17 cellular contexts compared by ENCODE assay signal in genomic region chr16:23917621-23918020, GRCh38.
DNase-seq lines count a peak whose midpoint lies in the region; ATAC-seq, FAIRE-seq and TF ChIP-seq lines count a peak whose summit lies in the region.
"Had no signal": no experiment of that assay in that cellular context is flagged by ENCODE, and none has a peak within 500 bp of the region (broad histone marks: within the 10 kb centered on the region; RNA-seq: fewer than 3 reads in every experiment).

No MANE protein-coding gene starts in this region.

- peaks cover 53% of the 10 kb centered on the region; the same call in 2 of the 3 replicates for H3K36me3 ChIP-seq in K562 (ENCODE audit: control insufficient read depth, insufficient read depth, low read length)
- H3K36me3 ChIP-seq: MG63 had no signal

- no peaks in the 10 kb centered on the region for H3K27me3 ChIP-seq in K562 (ENCODE audit: control insufficient read depth in 2 of 2, insufficient read depth in 2 of 2, low read length in 2 of 2)
- H3K27me3 ChIP-seq: MG63 had no signal

- POLR2A ChIA-PET in K562 (lab: Yijun Ruan, JAX): interaction anchor here (0.9 kb wide), 1 partner anchor 11 kb away, joined by 4 read pairs; no protein-coding TSS in a partner anchor

- CTCF ChIA-PET in K562 (lab: Yijun Ruan, JAX; ENCODE audit: low intra/inter-chr PET ratio): no interaction called here

- DNase-seq in GM13976 (ENCODE audit: low spot score): peak; percentile 31
- DNase-seq in GM19239 (ENCODE audit: insufficient read length, low spot score): peak; percentile 18
- no peak for DNase-seq in K562 (ENCODE audit: extremely low read depth in 1 of 4, low spot score in 3 of 4)
- no peak for DNase-seq in D341Med (ENCODE audit: low spot score)
- DNase-seq in NOMO-1 treated with DMSO at 0.1 percent for 48 hours (lab: John Stamatoyannopoulos, UW; ENCODE audit: unreplicated experiment): no peak
- no peak for DNase-seq in cerebellar cortex (ENCODE audit: low spot score)
- DNase-seq: activated naive CD8-positive, alpha-beta T cell treated with anti-CD3 and anti-CD28 coated beads, Interleukin-2, amount 10 ng/mL, durations not matched to agents 7 days and 5 days; endodermal cell; MG63; naive thymus-derived CD4-positive, alpha-beta T cell; NCI-H2029 treated with DMSO at 0.1 percent for 48 hours; NCI-H526; stimulated activated CD4-positive, alpha-beta T cell treated with anti-CD3 and anti-CD28 coated beads, Interleukin-12 subunit alpha, Interleukin-12 subunit beta, amount 100 ng/mL, for 4 hours had no signal

- H4K20me1 ChIP-seq in K562 (replicated peaks; ENCODE audit: control insufficient read depth, insufficient read depth, low read length): peaks cover 4% of the 10 kb centered on the region; the same call in 1 of the 2 replicates

- no peak overlapping the region for H3K4me2 ChIP-seq in K562 (ENCODE audit: insufficient read depth, low read length)

- ATAC-seq in HG03066 (IDR thresholded peaks at IDR 0.05; ENCODE audit: low read depth, unreplicated experiment) (peak; percentile 46), K562 (no peak)
- ATAC-seq: naive thymus-derived CD4-positive, alpha-beta T cell had no signal

- H3K9me1 ChIP-seq in K562 (ENCODE audit: control insufficient read depth, insufficient read depth, low read length): peaks cover 7% of the 10 kb centered on the region

- H3K9ac ChIP-seq in K562 (ENCODE audit: insufficient read depth in 1 of 2, low read depth in 2 of 2, low read length in 2 of 2): peak overlapping the region in 1 of 2 experiments; percentile 57; a peak in 1 of 4 replicates

- TF ChIP-seq POLR2A in K562 (conservative IDR thresholded peaks at IDR 0.05): 0 out of 2 replicates have a peak, but pooled peaks have one; percentile 25

- no peak overlapping the region for H3K4me3 ChIP-seq in K562
- H3K4me3 ChIP-seq: MG63, SK-N-MC had no signal

- no TSS peak for BruUV-seq in K562 (replicated peaks; lab: Mats Ljungman, UMichigan)

- peaks cover 99% of the 10 kb centered on the region for H3K79me2 ChIP-seq in K562 (ENCODE audit: control insufficient read depth, insufficient read depth, low read length)

- peaks cover 0 to 3% of the 10 kb centered on the region in 2 experiments; a peak in 3 of 5 replicates for H3K4me1 ChIP-seq in K562 (replicated peaks in 1 of 2; ENCODE audit: control insufficient read depth in 2 of 2, insufficient read depth in 2 of 2, low read length in 2 of 2)

- no peaks in the 10 kb centered on the region for H3K9me3 ChIP-seq in K562 (replicated peaks; ENCODE audit: control insufficient read depth, insufficient read depth, low read depth, low read length)
- H3K9me3 ChIP-seq: MG63 had no signal

- FAIRE-seq in GM19239 (lab: Jason Lieb, UNC) (peak; percentile 84), K562 (lab: Jason Lieb, UNC) (no peak)
- FAIRE-seq: TTC549 had no signal

- intact Hi-C loops in K562 (cut with micrococcal nuclease): no loop called here

- TF ChIP-seq CTCF in GM13976 (IDR thresholded peaks at IDR 0.05; ENCODE audit: borderline replicate concordance, control extremely low read depth, extremely low read depth, insufficient read depth, missing control alignments): no peak
- no peak for TF ChIP-seq CTCF in K562 (IDR thresholded peaks at IDR 0.05 in 2 of 3, conservative IDR thresholded peaks at IDR 0.05 in 1 of 3; ENCODE audit: insufficient read depth in 2 of 3, low read depth in 1 of 3, low read length in 3 of 3)

- no peak overlapping the region; the same call in 2 of the 3 replicates for H3K27ac ChIP-seq in K562 (ENCODE audit: extremely low read depth, low read depth, low read length)
- H3K27ac ChIP-seq: C4-2B, SK-N-MC had no signal

- 86% methylated on average over 6 of the region's 6 CpGs for WGBS in K562 (ENCODE audit: insufficient coverage, low coverage, missing lambda C conversion rate)

- no peak overlapping the region for H2AFZ ChIP-seq in K562 (ENCODE audit: low read depth, low read length)

- TF ChIP-seq EP300 in K562 (IDR thresholded peaks at IDR 0.05; ENCODE audit: low read length): no peak

- no peak for TF ChIP-seq RAD21 in K562 (CRISPR knock-in tag; conservative IDR thresholded peaks at IDR 0.05 in 1 of 2, IDR thresholded peaks at IDR 0.05 in 1 of 2)

- in situ Hi-C loops in GM13976 (cut with MboI; ENCODE audit: low sequenced_read_pairs, unreplicated experiment): no loop called here
- in situ Hi-C loops in K562 (cut with MboI): no loop called here

TF ChIP-seq in K562, 482 proteins besides CTCF, POLR2A, EP300 and RAD21:
- TF ChIP-seq ZNF280B (CRISPR knock-in tag; IDR thresholded peaks at IDR 0.05): no peak
- TF ChIP-seq DLX4 (CRISPR knock-in tag; IDR thresholded peaks at IDR 0.05): no peak

Comparison
In these comparisons a context has a peak if more than half of its experiments do, and no peak if none do; other contexts are left out.
1. DNase-seq: peak in GM13976 (single experiment) and GM19239 (single experiment); none in K562 (0 of 4), D341Med (single experiment), NOMO-1 treated with DMSO at 0.1 percent for 48 hours (single experiment) and cerebellar cortex (single experiment).